19 cellular contexts compared by ENCODE assay signal in genomic region chr13:109593230-109593629, GRCh38.
"Had no signal": no experiment of that assay in that cellular context is flagged by ENCODE, and none has a peak within 500 bp of the region (broad histone marks: within the 10 kb centered on the region; RNA-seq: fewer than 3 reads in every experiment).

No MANE protein-coding gene starts in this region.

- H3K36me3 ChIP-seq: cardiac muscle cell, spleen, thoracic aorta, upper lobe of right lung had no signal

- H3K27ac ChIP-seq: body of pancreas, cardiac muscle cell, spleen, thoracic aorta, upper lobe of right lung had no signal

- H3K9me3 ChIP-seq: body of pancreas, spleen, thoracic aorta, upper lobe of right lung had no signal

- H3K27me3 ChIP-seq: body of pancreas, cardiac muscle cell, upper lobe of right lung had no signal

- H3K4me1 ChIP-seq: body of pancreas, spleen, upper lobe of right lung had no signal

- H3K4me3 ChIP-seq: body of pancreas, cardiac muscle cell, spleen, thoracic aorta, upper lobe of right lung had no signal

- DNase-seq: activated gamma-delta T cell treated with Interleukin-2 at 50 U/mL for 16 hours; activated T-cell treated with anti-CD3 and anti-CD28 coated beads, Interleukin-2, amount 50 U/mL, for 1 hour; anterior cingulate cortex; body of pancreas; dermis blood vessel endothelial cell; effector CD8-positive, alpha-beta T cell; foreskin melanocyte; immature natural killer cell; nephron progenitor cell; posterior cingulate gyrus; spleen; stimulated activated CD4-positive, alpha-beta T cell treated with anti-CD3 and anti-CD28 coated beads, Interleukin-4, amount 100 ng/mL, for 1 hour; stimulated activated naive CD4-positive, alpha-beta T cell treated with Interleukin-2 at 50 U/mL for 16 hours; T-cell; upper lobe of right lung had no signal

- ATAC-seq: body of pancreas, esophagus mucosa, T-cell, upper lobe of right lung, WTC11 had no signal
